10 cellular contexts compared by ENCODE assay signal in genomic region chrX:47234583-47234982, GRCh38. TPM values are rescaled to one million over a fixed set of nuclear protein-coding genes. Genes with fewer than 3 reads are reported as not detected.
DNase-seq lines count a peak whose midpoint lies in the region; ATAC-seq, FAIRE-seq and TF ChIP-seq lines count a peak whose summit lies in the region.
"Had no signal": no experiment of that assay in that cellular context is flagged by ENCODE, and none has a peak within 500 bp of the region (broad histone marks: within the 10 kb centered on the region; RNA-seq: fewer than 3 reads in every experiment).

No MANE protein-coding gene starts in this region.

- peak overlapping the region; percentile 95 for H3K27ac ChIP-seq in rectal smooth muscle tissue (ENCODE audit: low read depth, low read length)

- FAIRE-seq in G401.6 (lab: Jason Lieb, UNC) = peak; percentile 3

- DNase-seq in RKO (ENCODE audit: low spot score) (peak; percentile 43), epithelial cell of proximal tubule (ENCODE audit: low read depth) (no peak), AML-193 (lab: John Stamatoyannopoulos, UW) (no peak), HuH-7 (ENCODE audit: low spot score) (no peak), globus pallidus (ENCODE audit: low spot score) (no peak)
- DNase-seq: midbrain, NCI-H1105 treated with DMSO at 0.1 percent for 48 hours had no signal

- H3K9ac ChIP-seq in rectal smooth muscle tissue (ENCODE audit: low read length) = no peak overlapping the region

- H3K27me3 ChIP-seq in rectal smooth muscle tissue (ENCODE audit: control insufficient read depth, insufficient read depth, low read length) = peaks cover 4% of the 10 kb centered on the region

- H3K36me3 ChIP-seq in rectal smooth muscle tissue (ENCODE audit: control insufficient read depth, insufficient read depth, low read length) = no peaks in the 10 kb centered on the region

- H3K4me3 ChIP-seq in epithelial cell of proximal tubule (ENCODE audit: low read depth, low read length) (peak overlapping the region; percentile 68), rectal smooth muscle tissue (ENCODE audit: low read length) (peak overlapping the region; percentile 71)

- ATAC-seq in HG02973 (IDR thresholded peaks at IDR 0.05; ENCODE audit: unreplicated experiment) = no peak

- TF ChIP-seq CTCF in epithelial cell of proximal tubule (conservative IDR thresholded peaks at IDR 0.05; ENCODE audit: low read depth, low read length) = no peak

- no peaks in the 10 kb centered on the region for H3K4me1 ChIP-seq in rectal smooth muscle tissue (ENCODE audit: control insufficient read depth, insufficient read depth, low read length)

RNA-seq across cellular contexts. Expression of gene USP11, which starts 1.8 kb away (rescaled TPM):
- total RNA-seq in epithelial cell of proximal tubule = 24.7 and 30.2 TPM in 2 replicates

RNA-seq across cellular contexts. Expression of gene CDK16, which starts 16.1 kb away (rescaled TPM):
- total RNA-seq in epithelial cell of proximal tubule = 83.4 and 95.4 TPM in 2 replicates

RNA-seq across cellular contexts. Expression of gene UBA1, which starts 41.0 kb away (rescaled TPM):
- 161 and 183 TPM in 2 replicates for total RNA-seq in epithelial cell of proximal tubule
